27 cellular contexts compared by ENCODE assay signal in genomic region chr2:225697936-225698335, GRCh38.
"Had no signal": no experiment of that assay in that cellular context is flagged by ENCODE, and none has a peak within 500 bp of the region (broad histone marks: within the 10 kb centered on the region; RNA-seq: fewer than 3 reads in every experiment).

No MANE protein-coding gene starts in this region.

- H3K27ac ChIP-seq: stomach, suprapubic skin, testis, thoracic aorta, thyroid gland, tibial artery, tibial nerve, transverse colon, upper lobe of left lung, upper lobe of right lung, uterus, vagina had no signal

- FAIRE-seq: urothelium cell line had no signal

- H3K4me3 ChIP-seq: stomach, suprapubic skin, testis, thoracic aorta, thyroid gland, tibial artery, tibial nerve, transverse colon, upper lobe of left lung, upper lobe of right lung, uterus, vagina had no signal

- DNase-seq: stimulated activated CD4-positive, alpha-beta T cell treated with anti-CD3 and anti-CD28 coated beads, Interleukin-2, amount 100 ng/mL, for 48 hours; stimulated activated CD4-positive, alpha-beta T cell treated with anti-CD3 and anti-CD28 coated beads, Interleukin-4, amount 100 ng/mL, for 1 hour; stimulated activated CD4-positive, alpha-beta T cell treated with anti-CD3 and anti-CD28 coated beads, Interleukin-4, amount 100 ng/mL, for 24 hours; stimulated activated CD4-positive, alpha-beta T cell treated with anti-CD3 and anti-CD28 coated beads, Interleukin-4, amount 100 ng/mL, for 4 hours; stimulated activated CD8-positive, alpha-beta memory T cell treated with anti-CD3 and anti-CD28 coated beads, Interleukin-4, amount 100 ng/mL, for 48 hours; stimulated activated naive B cell treated with anti-CD40 and anti-IgM and Interleukin-4, amounts not matched to agents 10 μg/mL and 1 μg/mL and 100 μg/mL, for 72 hours; stimulated activated naive CD4-positive, alpha-beta T cell; stimulated activated naive CD4-positive, alpha-beta T cell treated with Interleukin-2 at 50 U/mL for 16 hours; stimulated activated naive CD8-positive, alpha-beta T cell treated with anti-CD3 and anti-CD28 coated beads, Interleukin-15, amount 100 ng/mL, for 72 hours; stimulated activated naive CD8-positive, alpha-beta T cell treated with anti-CD3 and anti-CD28 coated beads, Interleukin-15, Interleukin-2, amounts not matched to agents 100 U/mL and 50 U/mL, for 24 hours; stomach; substantia nigra; testis; thyroid gland; tibial artery; transverse colon; trophoblast cell; upper lobe of left lung; upper lobe of right lung; uterus had no signal

- H3K4me1 ChIP-seq: stomach, suprapubic skin, testis, thyroid gland, tibial artery, tibial nerve, transverse colon, upper lobe of left lung, upper lobe of right lung, uterus, vagina had no signal

- ATAC-seq: stimulated activated effector memory CD8-positive, alpha-beta T cell treated with anti-CD3 and anti-CD28 coated beads, Interleukin-12 subunit alpha, Interleukin-12 subunit beta, amount 100 ng/mL, for 72 hours; stimulated activated memory B cell treated with anti-CD40 and anti-IgM and Interleukin-4, amounts not matched to agents 10 μg/mL and 1 μg/mL and 100 μg/mL, for 72 hours; stimulated activated naive B cell treated with anti-CD40 and anti-IgM and Interleukin-4, amounts not matched to agents 10 μg/mL and 1 μg/mL and 100 μg/mL, for 72 hours; stimulated activated naive CD8-positive, alpha-beta T cell treated with anti-CD3 and anti-CD28 coated beads, Interleukin-15, amount 100 ng/mL, for 72 hours; stimulated activated naive CD8-positive, alpha-beta T cell treated with anti-CD3 and anti-CD28 coated beads, Interleukin-15, Interleukin-2, amounts not matched to agents 100 U/mL and 50 U/mL, for 24 hours; upper lobe of right lung had no signal

- H3K36me3 ChIP-seq: stomach, suprapubic skin, thoracic aorta, thyroid gland, tibial artery, tibial nerve, transverse colon, upper lobe of left lung, upper lobe of right lung, uterus, vagina had no signal

- H3K9me3 ChIP-seq: stomach, suprapubic skin, testis, thoracic aorta, thyroid gland, tibial artery, tibial nerve, transverse colon, upper lobe of left lung, upper lobe of right lung, uterus, vagina had no signal

- H3K27me3 ChIP-seq: stomach, suprapubic skin, testis, thyroid gland, tibial artery, tibial nerve, transverse colon, upper lobe of left lung, upper lobe of right lung, uterus, vagina had no signal
